Comparison of ENCODE assay signal across 10 cellular contexts in genomic region chr12:56143870-56144269, GRCh38. TPM values are rescaled to one million over a fixed set of nuclear protein-coding genes. Genes with fewer than 3 reads are reported as not detected.
DNase-seq lines count a peak whose midpoint lies in the region; ATAC-seq and TF ChIP-seq lines count a peak whose summit lies in the region.
"Had no signal": no experiment of that assay in that cellular context is flagged by ENCODE, and none has a peak within 500 bp of the region (broad histone marks: within the 10 kb centered on the region; RNA-seq: fewer than 3 reads in every experiment).

No MANE protein-coding gene starts in this region.

- TF ChIP-seq POLR2A in thyroid gland (IDR thresholded peaks at IDR 0.05) (no peak), GM18505 (IDR thresholded peaks at IDR 0.05; ENCODE audit: borderline replicate concordance, extremely low read depth, insufficient read depth, insufficient read length) (no peak)

- no peak overlapping the region for H3K4me3 Mint-ChIP-seq in activated T-cell treated with anti-CD3 and anti-CD28 coated beads, Interleukin-2, amount 50 U/mL, for 24 hours
- no peak overlapping the region for H3K4me3 Mint-ChIP-seq in activated T-cell treated with anti-CD3 and anti-CD28 coated beads, Interleukin-2, amount 50 U/mL, for 4 hours

- H3K36me3 Mint-ChIP-seq in activated T-cell treated with anti-CD3 and anti-CD28 coated beads, Interleukin-2, amount 50 U/mL, for 24 hours (ENCODE audit: low read depth): peaks cover 70% of the 10 kb centered on the region
- H3K36me3 Mint-ChIP-seq in activated T-cell treated with anti-CD3 and anti-CD28 coated beads, Interleukin-2, amount 50 U/mL, for 4 hours (ENCODE audit: insufficient read depth): peaks cover 42% of the 10 kb centered on the region

- no peaks in the 10 kb centered on the region for H3K27me3 ChIP-seq in right atrium auricular region
- no peaks in the 10 kb centered on the region for H3K27me3 ChIP-seq in thyroid gland

- ATAC-seq in activated T-cell treated with anti-CD3 and anti-CD28 coated beads, Interleukin-2, amount 50 U/mL, for 4 hours: no peak
- no peak for ATAC-seq in GM18505 (IDR thresholded peaks at IDR 0.05; ENCODE audit: unreplicated experiment)
- ATAC-seq: SK-N-SH treated with all-trans-retinoic acid at 6 μM for 48 hours had no signal

- peaks cover 58% of the 10 kb centered on the region for H3K36me3 ChIP-seq in right atrium auricular region
- H3K36me3 ChIP-seq in thyroid gland: peaks cover 19 to 39% of the 10 kb centered on the region in 2 donors

- no peaks in the 10 kb centered on the region for H3K9me3 Mint-ChIP-seq in activated T-cell treated with anti-CD3 and anti-CD28 coated beads, Interleukin-2, amount 50 U/mL, for 24 hours
- H3K9me3 Mint-ChIP-seq in activated T-cell treated with anti-CD3 and anti-CD28 coated beads, Interleukin-2, amount 50 U/mL, for 4 hours: no peaks in the 10 kb centered on the region

- H3K4me1 ChIP-seq in right atrium auricular region (peaks cover 0 to 18% of the 10 kb centered on the region in 2 donors), thyroid gland (peaks cover 4 to 20% of the 10 kb centered on the region in 2 donors)

- no peak for DNase-seq in activated T-cell treated with anti-CD3 and anti-CD28 coated beads, Interleukin-2, amount 50 U/mL, for 24 hours
- no peak for DNase-seq in activated T-cell treated with anti-CD3 and anti-CD28 coated beads, Interleukin-2, amount 50 U/mL, for 4 hours
- no peak for DNase-seq in right atrium auricular region (ENCODE audit: low spot score)
- peak in 1 of 2 donors; percentile 11 for DNase-seq in thyroid gland
- no peak for DNase-seq in activated gamma-delta T cell (lab: John Stamatoyannopoulos, UW)
- DNase-seq: ACHN, glutamatergic neuron, NCI-H524 treated with DMSO at 0.1 percent for 48 hours had no signal

- H3K27me3 Mint-ChIP-seq in activated T-cell treated with anti-CD3 and anti-CD28 coated beads, Interleukin-2, amount 50 U/mL, for 24 hours: no peaks in the 10 kb centered on the region
- H3K27me3 Mint-ChIP-seq in activated T-cell treated with anti-CD3 and anti-CD28 coated beads, Interleukin-2, amount 50 U/mL, for 4 hours (ENCODE audit: low read depth): no peaks in the 10 kb centered on the region

- H3K4me1 Mint-ChIP-seq in activated T-cell treated with anti-CD3 and anti-CD28 coated beads, Interleukin-2, amount 50 U/mL, for 24 hours (ENCODE audit: low read depth): peaks cover 34% of the 10 kb centered on the region
- H3K4me1 Mint-ChIP-seq in activated T-cell treated with anti-CD3 and anti-CD28 coated beads, Interleukin-2, amount 50 U/mL, for 4 hours (ENCODE audit: low read depth): peaks cover 34% of the 10 kb centered on the region

- whole genome bisulfite sequencing in thyroid gland, 2 donors: 81 to 82% methylated on average over 8 of the region's 8 CpGs

- H3K4me3 ChIP-seq in right atrium auricular region: no peak overlapping the region
- no peak overlapping the region for H3K4me3 ChIP-seq in thyroid gland (replicated peaks in 1 of 3)

- no peak for TF ChIP-seq CTCF in right atrium auricular region (IDR thresholded peaks at IDR 0.05)
- TF ChIP-seq CTCF in thyroid gland (IDR thresholded peaks at IDR 0.05): no peak

- H3K27ac Mint-ChIP-seq in activated T-cell treated with anti-CD3 and anti-CD28 coated beads, Interleukin-2, amount 50 U/mL, for 24 hours: peak overlapping the region; percentile 90

- H3K9me3 ChIP-seq in right atrium auricular region (no peaks in the 10 kb centered on the region), thyroid gland (no peaks in the 10 kb centered on the region)

- intact Hi-C loops in thyroid gland (cut with DNase I): no loop called here

- peak overlapping the region; percentile 67 to 74 for H3K27ac ChIP-seq in right atrium auricular region
- peak overlapping the region; percentile 6 to 63 (median 20) for H3K27ac ChIP-seq in thyroid gland

RNA-seq across cellular contexts. Expression of gene MYL6B, which starts 8.5 kb away (rescaled TPM):
- 10 to 100 TPM; 30.3 to 34.5 (median 30.8) TPM for total RNA-seq in activated T-cell treated with anti-CD3 and anti-CD28 coated beads, Interleukin-2, amount 50 U/mL, for 4 hours
- 10 to 100 TPM; 36.1 to 55.1 TPM for total RNA-seq in right atrium auricular region
- 100 to 1,000 TPM in 1 of 4 donors, 10 to 100 TPM in 3; 33.4 to 115 (median 48.1) TPM for total RNA-seq in thyroid gland

RNA-seq across cellular contexts. Expression of gene MYL6, which starts 14.3 kb away (rescaled TPM):
- 100 to 1,000 TPM; 684 to 725 (median 686) TPM for total RNA-seq in activated T-cell treated with anti-CD3 and anti-CD28 coated beads, Interleukin-2, amount 50 U/mL, for 4 hours
- 1,000 to 10,000 TPM in 1 of 2 donors, 100 to 1,000 TPM in 1; 567 to 1,179 TPM for total RNA-seq in right atrium auricular region
- 1,000 to 10,000 TPM; 1,110 to 2,359 (median 1,915) TPM for total RNA-seq in thyroid gland

RNA-seq across cellular contexts. Expression of gene ESYT1, which starts 15.8 kb away (rescaled TPM):
- 100 to 1,000 TPM in 2 of 3 donors, 10 to 100 TPM in 1; 95.9 to 113 (median 106) TPM for total RNA-seq in activated T-cell treated with anti-CD3 and anti-CD28 coated beads, Interleukin-2, amount 50 U/mL, for 4 hours
- total RNA-seq in right atrium auricular region (10 to 100 TPM; 25.4 to 74.0 TPM), thyroid gland (10 to 100 TPM; 60.6 to 84.7 (median 68.7) TPM)

RNA-seq across cellular contexts. Expression of gene ZC3H10, which starts 25.8 kb away (rescaled TPM):
- total RNA-seq in activated T-cell treated with anti-CD3 and anti-CD28 coated beads, Interleukin-2, amount 50 U/mL, for 4 hours: 1 to 10 TPM; 7.4 to 8.3 (median 8.2) TPM
- total RNA-seq in right atrium auricular region (1 to 10 TPM; 2.1 to 2.9 TPM), thyroid gland (1 to 10 TPM; 4.7 to 7.7 (median 5.6) TPM)

RNA-seq across cellular contexts. Expression of gene RPL41, which starts 27.4 kb away (rescaled TPM):
- 1,000 to 10,000 TPM; 3,827 to 4,080 (median 3,837) TPM for total RNA-seq in activated T-cell treated with anti-CD3 and anti-CD28 coated beads, Interleukin-2, amount 50 U/mL, for 4 hours
- total RNA-seq in right atrium auricular region (1,000 to 10,000 TPM in 1 of 2 donors, 100 to 1,000 TPM in 1; 606 to 2,188 TPM), thyroid gland (1,000 to 10,000 TPM; 1,344 to 2,817 (median 2,330) TPM)
